In the genomic region with DNA sequence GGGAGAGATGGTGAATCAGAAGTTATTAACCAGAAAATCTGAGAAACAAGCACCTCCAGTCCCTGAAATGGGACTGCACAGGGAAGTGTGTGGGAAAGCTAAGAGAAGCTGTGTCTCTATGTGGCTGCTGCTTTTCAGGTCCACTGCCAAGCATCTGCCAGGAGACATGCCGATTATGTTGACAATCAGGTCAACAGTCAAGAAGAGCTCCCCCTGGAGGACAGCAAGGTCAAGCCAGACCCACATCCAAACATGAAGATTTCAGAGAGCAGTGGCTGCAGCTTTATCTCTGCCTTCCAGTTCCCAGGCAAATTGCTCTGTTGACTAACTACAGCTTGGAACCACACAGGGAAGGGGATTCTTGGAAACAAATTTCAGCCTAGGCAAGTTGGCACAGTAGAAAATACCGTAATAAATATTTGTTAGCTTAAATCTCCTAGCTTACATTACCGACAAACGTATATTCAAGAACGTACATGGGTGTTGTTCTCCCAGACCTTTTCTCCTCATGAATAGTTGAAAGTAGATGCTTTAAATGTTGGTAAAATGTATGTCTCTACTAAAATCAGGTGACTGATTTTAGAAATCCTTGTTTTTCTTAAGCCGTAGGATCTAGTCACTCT, we compare ENCODE assay signal across 9 cellular contexts.
DNase-seq lines count a peak whose midpoint lies in the region; ATAC-seq and TF ChIP-seq lines count a peak whose summit lies in the region.
"Had no signal": no experiment of that assay in that cellular context is flagged by ENCODE, and none has a peak within 500 bp of the region (broad histone marks: within the 10 kb centered on the region; RNA-seq: fewer than 3 reads in every experiment).

No MANE protein-coding gene starts in this region.

- H3K4me3 ChIP-seq in esophagus squamous epithelium: no peak overlapping the region

- H3K4me1 ChIP-seq in esophagus squamous epithelium: peaks cover 0 to 39% (median 12%) of the 10 kb centered on the region in 3 donors

- intact Hi-C loops in esophagus squamous epithelium (cut with DNase I): no loop called here

- H3K36me3 Mint-ChIP-seq in neural crest cell (ENCODE audit: low read depth): no peaks in the 10 kb centered on the region

- WGBS in esophagus squamous epithelium, 2 donors: 66 to 75% methylated on average over 6 of the region's 6 CpGs

- no peaks in the 10 kb centered on the region for H3K9me3 Mint-ChIP-seq in neural crest cell

- H3K36me3 ChIP-seq in esophagus squamous epithelium: no peaks in the 10 kb centered on the region

- no peaks in the 10 kb centered on the region for H3K9me3 ChIP-seq in esophagus squamous epithelium

- peak; percentile 89 for ATAC-seq in GM21360 (IDR thresholded peaks at IDR 0.05; ENCODE audit: unreplicated experiment)
- peak; percentile 70 for ATAC-seq in HG03558 (IDR thresholded peaks at IDR 0.05; ENCODE audit: extremely low read depth, unreplicated experiment)

- peak; percentile 53 for DNase-seq in NCI-H2171 treated with DMSO at 0.1 percent for 48 hours (lab: John Stamatoyannopoulos, UW)
- no peak for DNase-seq in NCI-H2171 (lab: John Stamatoyannopoulos, UW)
- peak; percentile 61 for DNase-seq in RPMI8226
- DNase-seq in esophagus squamous epithelium (lab: John Stamatoyannopoulos, UW): no peak
- peak; percentile 26 for DNase-seq in neural crest cell (ENCODE audit: low read depth, low spot score)
- no peak for DNase-seq in HPDE6-E6E7 (ENCODE audit: extremely low spot score)

- H3K4me1 Mint-ChIP-seq in neural crest cell: peaks cover 5% of the 10 kb centered on the region
- H3K4me1 Mint-ChIP-seq: central memory CD8-positive, alpha-beta T cell had no signal

- TF ChIP-seq POLR2A in esophagus squamous epithelium (IDR thresholded peaks at IDR 0.05): no peak

- H3K4me3 Mint-ChIP-seq in neural crest cell: no peak overlapping the region
- H3K4me3 Mint-ChIP-seq: central memory CD8-positive, alpha-beta T cell had no signal

- no peaks in the 10 kb centered on the region for H3K27me3 Mint-ChIP-seq in neural crest cell (ENCODE audit: low read depth)
- H3K27me3 Mint-ChIP-seq: central memory CD8-positive, alpha-beta T cell had no signal

- TF ChIP-seq CTCF in esophagus squamous epithelium (IDR thresholded peaks at IDR 0.05) (peak in 4 of 6 experiments; percentile 27 to 57 (median 36)), neural crest cell (conservative IDR thresholded peaks at IDR 0.05) (peak; percentile 71)

- H3K27ac ChIP-seq in esophagus squamous epithelium: no peak overlapping the region

- no peaks in the 10 kb centered on the region for H3K27me3 ChIP-seq in esophagus squamous epithelium

- H3K27ac Mint-ChIP-seq in neural crest cell (ENCODE audit: unreplicated experiment): no peak overlapping the region

Comparison
In these comparisons a context has a peak if more than half of its experiments do, and no peak if none do; other contexts are left out.
1. DNase-seq: peak in NCI-H2171 treated with DMSO at 0.1 percent for 48 hours (single experiment), RPMI8226 (single experiment) and neural crest cell (single experiment); none in NCI-H2171 (single experiment), esophagus squamous epithelium (single experiment) and HPDE6-E6E7 (single experiment).